ENCODE assay signal across 14 cellular contexts in genomic region chr11:32526715-32527114, GRCh38. TPM values are rescaled to one million over a fixed set of nuclear protein-coding genes. Genes with fewer than 3 reads are reported as not detected.
DNase-seq lines count a peak whose midpoint lies in the region; FAIRE-seq and TF ChIP-seq lines count a peak whose summit lies in the region.
"Had no signal": no experiment of that assay in that cellular context is flagged by ENCODE, and none has a peak within 500 bp of the region (broad histone marks: within the 10 kb centered on the region; RNA-seq: fewer than 3 reads in every experiment).

No MANE protein-coding gene starts in this region.

- H2BK120ac ChIP-seq in neuronal stem cell (ENCODE audit: low read depth, low read length): no peak overlapping the region

- peaks cover 7% of the 10 kb centered on the region for H3K9me3 Mint-ChIP-seq in mesothelial cell of epicardium
- H3K9me3 Mint-ChIP-seq in endothelial cell (ENCODE audit: unreplicated experiment): no peaks in the 10 kb centered on the region
- peaks cover 0 to 7% (median 0%) of the 10 kb centered on the region in 8 donors for H3K9me3 Mint-ChIP-seq in CD4-positive, alpha-beta memory T cell

- peak overlapping the region; percentile 45 for H3K27ac Mint-ChIP-seq in mesothelial cell of epicardium
- no peak overlapping the region for H3K27ac Mint-ChIP-seq in endothelial cell (ENCODE audit: unreplicated experiment)
- no peak overlapping the region for H3K27ac Mint-ChIP-seq in CD4-positive, alpha-beta memory T cell

- H3K9ac ChIP-seq in neuronal stem cell (ENCODE audit: low read depth, low read length, poor library complexity): no peak overlapping the region
- H3K9ac ChIP-seq: BLaER1 had no signal

- H3K14ac ChIP-seq in neuronal stem cell (ENCODE audit: low read length): no peak overlapping the region

- no peaks in the 10 kb centered on the region for H3K27me3 Mint-ChIP-seq in mesothelial cell of epicardium (ENCODE audit: low read depth)
- H3K27me3 Mint-ChIP-seq in endothelial cell (ENCODE audit: unreplicated experiment): peaks cover 4% of the 10 kb centered on the region
- peaks cover 4 to 9% of the 10 kb centered on the region in 2 donors for H3K27me3 Mint-ChIP-seq in CD4-positive, alpha-beta memory T cell

- FAIRE-seq in GM12892 (lab: Jason Lieb, UNC): peak; percentile 17
- FAIRE-seq: GM12878, H1 had no signal

- no peak overlapping the region for H3K4me3 ChIP-seq in neuronal stem cell (ENCODE audit: low read length in 2 of 2)
- H3K4me3 ChIP-seq in CD4-positive, alpha-beta memory T cell (ENCODE audit: low read length in 2 of 2): no peak overlapping the region
- H3K4me3 ChIP-seq: BLaER1, GM12878, HAP-1 had no signal

- no peak overlapping the region for H2BK12ac ChIP-seq in neuronal stem cell (ENCODE audit: low read length)

- no peak overlapping the region for H3K18ac ChIP-seq in neuronal stem cell (ENCODE audit: low read length)

- H3K36me3 Mint-ChIP-seq in mesothelial cell of epicardium: peaks cover 4% of the 10 kb centered on the region
- no peaks in the 10 kb centered on the region for H3K36me3 Mint-ChIP-seq in endothelial cell (ENCODE audit: low read depth, unreplicated experiment)
- H3K36me3 Mint-ChIP-seq in CD4-positive, alpha-beta memory T cell: no peaks in the 10 kb centered on the region

- H3K27ac ChIP-seq in neuronal stem cell (replicated peaks; ENCODE audit: low read length): no peak overlapping the region
- H3K27ac ChIP-seq in CD4-positive, alpha-beta memory T cell (ENCODE audit: low read depth, low read length): no peak overlapping the region
- H3K27ac ChIP-seq: BLaER1 had no signal

- no peak overlapping the region for H3K4me3 Mint-ChIP-seq in mesothelial cell of epicardium
- no peak overlapping the region for H3K4me3 Mint-ChIP-seq in endothelial cell (ENCODE audit: unreplicated experiment)
- H3K4me3 Mint-ChIP-seq in CD4-positive, alpha-beta memory T cell: no peak overlapping the region

- no peak overlapping the region for H4K91ac ChIP-seq in neuronal stem cell (ENCODE audit: low read depth, low read length, poor library complexity)

- H3K27me3 ChIP-seq in neuronal stem cell (ENCODE audit: control insufficient read depth in 3 of 3, insufficient read depth in 3 of 3, low read depth in 1 of 3, low read length in 3 of 3): no peaks in the 10 kb centered on the region
- H3K27me3 ChIP-seq in CD4-positive, alpha-beta memory T cell (ENCODE audit: insufficient read depth, low read length): no peaks in the 10 kb centered on the region
- H3K27me3 ChIP-seq: BLaER1 had no signal

- H3K79me1 ChIP-seq in neuronal stem cell (ENCODE audit: low read depth, low read length): no peaks in the 10 kb centered on the region

- no peaks in the 10 kb centered on the region for H3K9me3 ChIP-seq in neuronal stem cell (replicated peaks in 1 of 2; ENCODE audit: control insufficient read depth in 2 of 2, insufficient read depth in 1 of 2, low read depth in 1 of 2, low read length in 2 of 2)
- H3K9me3 ChIP-seq in CD4-positive, alpha-beta memory T cell (ENCODE audit: control insufficient read depth in 1 of 2, low read length in 2 of 2): no peaks in the 10 kb centered on the region
- H3K9me3 ChIP-seq: HAP-1 had no signal

- H3K4me1 Mint-ChIP-seq in mesothelial cell of epicardium (peaks cover 15% of the 10 kb centered on the region), endothelial cell (ENCODE audit: unreplicated experiment) (no peaks in the 10 kb centered on the region)
- no peaks in the 10 kb centered on the region for H3K4me1 Mint-ChIP-seq in CD4-positive, alpha-beta memory T cell

- no peak overlapping the region for H4K8ac ChIP-seq in neuronal stem cell (ENCODE audit: low read depth, low read length)

- H2BK5ac ChIP-seq in neuronal stem cell (ENCODE audit: low read length): no peak overlapping the region

- TF ChIP-seq CTCF in mesothelial cell of epicardium (IDR thresholded peaks at IDR 0.05; ENCODE audit: unreplicated experiment) (no peak), endothelial cell (IDR thresholded peaks at IDR 0.05; ENCODE audit: unreplicated experiment) (no peak)

- H2BK15ac ChIP-seq in neuronal stem cell (ENCODE audit: low read length): no peak overlapping the region

- H3K4ac ChIP-seq in neuronal stem cell (ENCODE audit: low read length): no peak overlapping the region

- WGBS in neuronal stem cell (ENCODE audit: extremely low coverage in 2 of 2, insufficient read length in 2 of 2, insufficient replicate concordance in 1 of 2), 2 donors: no CpG with 5 or more reads among the region's 4 CpGs

- peaks cover 0 to 7% of the 10 kb centered on the region in 2 donors for H3K4me1 ChIP-seq in neuronal stem cell (ENCODE audit: control insufficient read depth in 2 of 2, insufficient read depth in 1 of 2, low read depth in 1 of 2, low read length in 2 of 2)
- H3K4me1 ChIP-seq in CD4-positive, alpha-beta memory T cell (ENCODE audit: insufficient read depth, low read length): no peaks in the 10 kb centered on the region
- H3K4me1 ChIP-seq: BLaER1 had no signal

- no peak overlapping the region for H3K23ac ChIP-seq in neuronal stem cell (ENCODE audit: low read depth, low read length, poor library complexity)

- TF ChIP-seq POLR2A in GM12892 (IDR thresholded peaks at IDR 0.05; ENCODE audit: low read depth, low read length): no peak

- H2AFZ ChIP-seq in neuronal stem cell (ENCODE audit: low read length): peak overlapping the region; percentile 18

- no peak overlapping the region for H3K4me2 ChIP-seq in neuronal stem cell (ENCODE audit: insufficient read depth, low read length, poor library complexity, severe bottlenecking)
- H3K4me2 ChIP-seq: BLaER1 had no signal

- DNase-seq in GM12892 (ENCODE audit: insufficient read length): no peak
- peak; percentile 97 for DNase-seq in kidney glomerular epithelial cell (lab: John Stamatoyannopoulos, UW)
- DNase-seq in mesothelial cell of epicardium (ENCODE audit: low spot score in 2 of 2, unreplicated experiment in 2 of 2): no peak
- no peak for DNase-seq in neuronal stem cell (ENCODE audit: low spot score)
- no peak for DNase-seq in endothelial cell (ENCODE audit: low spot score)
- DNase-seq in CD4-positive, alpha-beta memory T cell: no peak
- no peak for DNase-seq in NCI-H1417 (lab: John Stamatoyannopoulos, UW)
- DNase-seq in SIG-M5 treated with dmso at 0.1 percent for 504 hours (lab: John Stamatoyannopoulos, UW; ENCODE audit: unreplicated experiment): no peak
- DNase-seq: 8988T, AML-193 had no signal

- intact Hi-C loops in CD4-positive, alpha-beta memory T cell (cut with micrococcal nuclease): no loop called here

- CTCF ChIA-PET in CD4-positive, alpha-beta memory T cell (lab: Charles Lee; ENCODE audit: partially characterized antibody): interaction anchor here (0.6 kb wide), 1 partner anchor 10 kb away, joined by 3 read pairs; no protein-coding TSS in a partner anchor

- POLR2A ChIA-PET in CD4-positive, alpha-beta memory T cell (lab: Charles Lee; ENCODE audit: partially characterized antibody): no interaction called here

- no peak overlapping the region for H2AK5ac ChIP-seq in neuronal stem cell (ENCODE audit: low read depth, low read length)

- H3K36me3 ChIP-seq in neuronal stem cell (replicated peaks in 1 of 2; ENCODE audit: control insufficient read depth in 2 of 2, insufficient read depth in 2 of 2, low read length in 2 of 2): no peaks in the 10 kb centered on the region
- no peaks in the 10 kb centered on the region for H3K36me3 ChIP-seq in CD4-positive, alpha-beta memory T cell (ENCODE audit: insufficient read depth, low read length)
- H3K36me3 ChIP-seq: BLaER1, HAP-1 had no signal

RNA-seq across cellular contexts. Expression of gene EIF3M, which starts 56.9 kb away (rescaled TPM):
- polyA plus RNA-seq in GM12892 (2012; ENCODE audit: missing spikeins): 683 TPM
- total RNA-seq in mesothelial cell of epicardium: 440 to 458 TPM (median 454 TPM) in 3 replicates
- polyA plus RNA-seq in neuronal stem cell (2013, experiment 1 of 2): 368 TPM
- 373 TPM for polyA plus RNA-seq in neuronal stem cell (2013, experiment 2 of 2)
- total RNA-seq in endothelial cell (ENCODE audit: unreplicated experiment): 235 TPM
- 100 to 1,000 TPM; 214 to 223 TPM for total RNA-seq in CD4-positive, alpha-beta memory T cell
- 100 to 1,000 TPM; 303 to 321 TPM for polyA plus RNA-seq in CD4-positive, alpha-beta memory T cell
